Comparison of ENCODE assay signal across 37 cellular contexts in the genomic region with DNA sequence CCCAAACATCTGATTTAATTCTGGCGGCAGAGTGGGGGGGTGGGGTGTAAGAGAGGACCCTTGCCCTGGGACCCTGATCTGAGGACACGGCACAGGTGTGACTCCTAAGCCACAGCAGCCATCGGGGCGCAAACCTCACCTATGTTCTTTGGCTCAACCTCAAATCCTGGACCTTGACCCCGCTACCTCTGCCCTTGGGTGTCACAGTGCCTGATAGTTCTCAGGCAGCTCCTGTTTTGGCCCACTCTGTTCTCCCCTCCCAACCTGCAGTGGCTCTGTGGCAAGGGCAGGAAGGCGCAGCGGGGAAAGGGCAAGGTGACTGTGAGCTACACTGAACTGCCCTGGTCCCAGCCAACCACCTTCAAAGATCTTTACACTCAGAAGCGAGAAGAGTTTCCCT.
DNase-seq lines count a peak whose midpoint lies in the region; ATAC-seq, FAIRE-seq and TF ChIP-seq lines count a peak whose summit lies in the region.
"Had no signal": no experiment of that assay in that cellular context is flagged by ENCODE, and none has a peak within 500 bp of the region (broad histone marks: within the 10 kb centered on the region; RNA-seq: fewer than 3 reads in every experiment).

No MANE protein-coding gene starts in this region.

- in situ Hi-C loops in HepG2 (cut with HindIII; ENCODE audit: extremely low pct_ligation_motif_present, low pct_unique_long_range_greater_than_20kb), result no loop called here

- FAIRE-seq in HepG2 (lab: Jason Lieb, UNC) (no peak), urothelium cell line (lab: Jason Lieb, UNC) (peak; percentile 81)
- FAIRE-seq: A204.1, A549, D721Med had no signal

- no TSS peak for BruUV-seq in HepG2 (replicated peaks; lab: Mats Ljungman, UMichigan)

- H3K79me2 ChIP-seq in HepG2 (ENCODE audit: insufficient read depth, low read length), result no peaks in the 10 kb centered on the region

- H3K27ac ChIP-seq in liver (ENCODE audit: low read depth in 1 of 2, low read length in 2 of 2), result no peak overlapping the region
- H3K27ac ChIP-seq in HepG2 (ENCODE audit: extremely low read length, insufficient read depth, low read length), result no peak overlapping the region
- H3K27ac ChIP-seq in colonic mucosa, result no peak overlapping the region
- H3K27ac ChIP-seq: 22Rv1; A549; BLaER1; BLaER1 treated with 17β-estradiol and CSF1 and Interleukin-3, amounts not matched to agents 10 nM and 100 nM; C4-2B had no signal

- 88% methylated on average over 8 of the region's 8 CpGs for WGBS in liver
- 94% methylated on average over 8 of the region's 8 CpGs for WGBS in HepG2 (ENCODE audit: low lambda C conversion rate)

- ATAC-seq in HepG2 (no peak), left lobe of liver (peak; percentile 38), HG02623 (IDR thresholded peaks at IDR 0.05; ENCODE audit: unreplicated experiment) (no peak)
- ATAC-seq: A549; CD8-positive, alpha-beta T cell had no signal

- POLR2A ChIA-PET in HepG2 (lab: Yijun Ruan, JAX), result no interaction called here

- peak; percentile 22 for DNase-seq in activated CD4-positive, alpha-beta T cell treated with anti-CD3 and anti-CD28 coated beads, Interleukin-2, amount 10 ng/mL, durations not matched to agents 24 days and 14 days
- no peak for DNase-seq in activated CD4-positive, alpha-beta T cell treated with anti-CD3 and anti-CD28 coated beads for 4 hours
- no peak for DNase-seq in HepG2 (ENCODE audit: low spot score)
- no peak for DNase-seq in left lobe of liver (ENCODE audit: low spot score)
- DNase-seq in urothelium cell line (ENCODE audit: low spot score), result no peak
- no peak for DNase-seq in colonic mucosa
- DNase-seq: 8988T; ACHN; AML-193; BE2C; C1 segment of cervical spinal cord; Caco-2; Calu3; CD4-positive, alpha-beta memory T cell; CD4-positive, alpha-beta T cell; CD4-positive, CD25-positive, alpha-beta regulatory T cell; CD8-positive, alpha-beta memory T cell; CD8-positive, alpha-beta T cell; COR-L47; DMS 273 treated with DMSO at 0.1 percent for 48 hours; DMS153; DMS53; DMS79; DMS79 treated with DMSO at 0.1 percent for 48 hours; DND-41; EL had no signal

- H3K4me1 ChIP-seq in liver (ENCODE audit: control insufficient read depth in 4 of 4, insufficient read depth in 4 of 4, low read length in 3 of 4) (no peaks in the 10 kb centered on the region), HepG2 (ENCODE audit: insufficient read depth, low read length) (no peaks in the 10 kb centered on the region), colonic mucosa (no peaks in the 10 kb centered on the region)
- H3K4me1 ChIP-seq: A549, BE2C, BLaER1, Caco-2 had no signal

- H3K9ac ChIP-seq in liver (ENCODE audit: low read depth in 1 of 2, low read length in 2 of 2) (no peak overlapping the region), HepG2 (ENCODE audit: insufficient read depth, low read depth, low read length) (no peak overlapping the region), colonic mucosa (ENCODE audit: low read depth in 2 of 2, low read length in 2 of 2) (no peak overlapping the region)
- H3K9ac ChIP-seq: BLaER1; BLaER1 treated with 17β-estradiol and CSF1 and Interleukin-3, amounts not matched to agents 10 nM and 100 nM had no signal

- TF ChIP-seq RAD21 in liver (IDR thresholded peaks at IDR 0.05) (no peak), HepG2 (CRISPR knock-in tag; IDR thresholded peaks at IDR 0.05) (no peak)

- H3K27me3 Mint-ChIP-seq in activated CD4-positive, alpha-beta T cell treated with anti-CD3 and anti-CD28 coated beads, Interleukin-2, amount 10 ng/mL, durations not matched to agents 24 days and 14 days, result no peaks in the 10 kb centered on the region
- H3K27me3 Mint-ChIP-seq: B cell; CD4-positive, alpha-beta memory T cell; CD4-positive, alpha-beta T cell; CD4-positive, CD25-positive, alpha-beta regulatory T cell; CD8-positive, alpha-beta memory T cell had no signal

- no peak overlapping the region for H3K4me2 ChIP-seq in HepG2 (ENCODE audit: low read depth, low read length)
- H3K4me2 ChIP-seq: A549; BLaER1; BLaER1 treated with 17β-estradiol and CSF1 and Interleukin-3, amounts not matched to agents 10 nM and 100 nM had no signal

- no peak for TF ChIP-seq POLR2A in HepG2 (IDR thresholded peaks at IDR 0.05; ENCODE audit: insufficient read depth in 1 of 2, low read depth in 2 of 2, low read length in 2 of 2)

- H3K4me1 Mint-ChIP-seq in activated CD4-positive, alpha-beta T cell treated with anti-CD3 and anti-CD28 coated beads, Interleukin-2, amount 10 ng/mL, durations not matched to agents 24 days and 14 days, result no peaks in the 10 kb centered on the region
- H3K4me1 Mint-ChIP-seq: CD4-positive, alpha-beta memory T cell; CD4-positive, CD25-positive, alpha-beta regulatory T cell; CD8-positive, alpha-beta memory T cell had no signal

- H3K9me3 Mint-ChIP-seq in activated CD4-positive, alpha-beta T cell treated with anti-CD3 and anti-CD28 coated beads, Interleukin-2, amount 10 ng/mL, durations not matched to agents 24 days and 14 days, result no peaks in the 10 kb centered on the region

- H3K9me3 ChIP-seq in liver (ENCODE audit: control insufficient read depth in 4 of 4, low read length in 3 of 4) (peaks cover 0 to 2% (median 0%) of the 10 kb centered on the region in 4 donors), HepG2 (ENCODE audit: low read length) (no peaks in the 10 kb centered on the region), colonic mucosa (no peaks in the 10 kb centered on the region)
- H3K9me3 ChIP-seq: A549, BE2C, Caco-2 had no signal

- H3K4me3 Mint-ChIP-seq in activated CD4-positive, alpha-beta T cell treated with anti-CD3 and anti-CD28 coated beads, Interleukin-2, amount 10 ng/mL, durations not matched to agents 24 days and 14 days, result no peak overlapping the region
- H3K4me3 Mint-ChIP-seq: B cell; CD14-positive monocyte; CD4-positive, alpha-beta memory T cell; CD4-positive, alpha-beta T cell; CD4-positive, CD25-positive, alpha-beta regulatory T cell; CD8-positive, alpha-beta memory T cell; CD8-positive, alpha-beta T cell had no signal

- no peak for TF ChIP-seq EP300 in HepG2 (IDR thresholded peaks at IDR 0.05; ENCODE audit: low read depth in 2 of 2, low read length in 2 of 2)
- no peak for TF ChIP-seq EP300 in HepG2 (CRISPR knock-in tag; IDR thresholded peaks at IDR 0.05; ENCODE audit: borderline replicate concordance)

- H3K27me3 ChIP-seq in liver (ENCODE audit: control insufficient read depth in 4 of 4, insufficient read depth in 4 of 4, low read length in 3 of 4) (no peaks in the 10 kb centered on the region), HepG2 (ENCODE audit: control insufficient read depth in 1 of 2, insufficient read depth in 2 of 2, low read length in 2 of 2) (no peaks in the 10 kb centered on the region), colonic mucosa (no peaks in the 10 kb centered on the region)
- H3K27me3 ChIP-seq: BE2C; BLaER1; BLaER1 treated with 17β-estradiol and CSF1 and Interleukin-3, amounts not matched to agents 10 nM and 100 nM had no signal

- intact Hi-C loops in activated CD4-positive, alpha-beta T cell treated with anti-CD3 and anti-CD28 coated beads, Interleukin-2, amount 10 ng/mL, durations not matched to agents 24 days and 14 days (cut with micrococcal nuclease), result no loop called here
- intact Hi-C loops in HepG2 (cut with micrococcal nuclease; ENCODE audit: unreplicated experiment), result no loop called here
- intact Hi-C loops in colonic mucosa (cut with DNase I), result no loop called here

- H3K36me3 ChIP-seq in liver (ENCODE audit: control insufficient read depth in 4 of 4, insufficient read depth in 3 of 4, low read depth in 1 of 4, low read length in 3 of 4) (peaks cover 0 to 8% (median 5%) of the 10 kb centered on the region in 4 donors), HepG2 (replicated peaks in 1 of 2; ENCODE audit: control insufficient read depth in 1 of 2, insufficient read depth in 2 of 2, low read length in 2 of 2) (peaks cover 1 to 29% of the 10 kb centered on the region in 2 experiments), colonic mucosa (no peaks in the 10 kb centered on the region)
- H3K36me3 ChIP-seq: BE2C had no signal

- H3K27ac Mint-ChIP-seq in activated CD4-positive, alpha-beta T cell treated with anti-CD3 and anti-CD28 coated beads, Interleukin-2, amount 10 ng/mL, durations not matched to agents 24 days and 14 days, result no peak overlapping the region
- H3K27ac Mint-ChIP-seq: B cell; CD4-positive, alpha-beta memory T cell; CD4-positive, alpha-beta T cell; CD4-positive, CD25-positive, alpha-beta regulatory T cell; CD8-positive, alpha-beta memory T cell; CD8-positive, alpha-beta T cell had no signal

- H4K20me1 ChIP-seq in HepG2 (ENCODE audit: insufficient read depth, low read length), result no peaks in the 10 kb centered on the region
- H4K20me1 ChIP-seq: BLaER1; BLaER1 treated with 17β-estradiol and CSF1 and Interleukin-3, amounts not matched to agents 10 nM and 100 nM had no signal

- H3K4me3 ChIP-seq in liver (ENCODE audit: low read depth in 1 of 3, low read length in 3 of 3), result no peak overlapping the region
- no peak overlapping the region for H3K4me3 ChIP-seq in HepG2 (replicated peaks in 1 of 3; ENCODE audit: insufficient read depth in 1 of 3, low read depth in 2 of 3, low read length in 3 of 3)
- H3K4me3 ChIP-seq in colonic mucosa, result no peak overlapping the region
- H3K4me3 ChIP-seq: A549; BLaER1; BLaER1 treated with 17β-estradiol and CSF1 and Interleukin-3, amounts not matched to agents 10 nM and 100 nM had no signal

- TF ChIP-seq CTCF in liver (IDR thresholded peaks at IDR 0.05; ENCODE audit: low read depth, low read length, missing input control), result no peak
- TF ChIP-seq CTCF in HepG2 (CRISPR knock-in tag; IDR thresholded peaks at IDR 0.05), result no peak
- TF ChIP-seq CTCF in colonic mucosa (IDR thresholded peaks at IDR 0.05), result no peak

- CTCF ChIA-PET in HepG2 (lab: Yijun Ruan, JAX; ENCODE audit: low intra/inter-chr PET ratio, low total read pairs), result no interaction called here

- no peaks in the 10 kb centered on the region for H3K36me3 Mint-ChIP-seq in activated CD4-positive, alpha-beta T cell treated with anti-CD3 and anti-CD28 coated beads, Interleukin-2, amount 10 ng/mL, durations not matched to agents 24 days and 14 days (ENCODE audit: low read depth)
- H3K36me3 Mint-ChIP-seq: CD4-positive, CD25-positive, alpha-beta regulatory T cell; CD8-positive, alpha-beta memory T cell; CD8-positive, alpha-beta T cell had no signal

- no peak overlapping the region for H2AFZ ChIP-seq in HepG2 (ENCODE audit: low read length)

TF ChIP-seq in liver, 16 proteins besides CTCF, POLR2A, EP300 and RAD21:
- peak; percentile 5 to 55 for TF ChIP-seq HNF4A (conservative IDR thresholded peaks at IDR 0.05)
- TF ChIP-seq NR2F2 (IDR thresholded peaks at IDR 0.05), result no peak
